In genomic region chr4:174119051-174119450, GRCh38 we compare ENCODE assay signal across 1 cellular context.
A peak's percentile ranks its signal among the peaks of the same experiment; 100 is the strongest.
TF ChIP-seq lines count a peak whose summit lies in the region.

No MANE protein-coding gene starts in this region.

TF ChIP-seq in SK-N-SH, 30 proteins besides CTCF, POLR2A, EP300 and RAD21 (continued from another document):
- TF ChIP-seq ZBTB33 (IDR thresholded peaks at IDR 0.05; ENCODE audit: borderline replicate concordance, low read depth) (no peak), EZH2phosphoT487 (IDR thresholded peaks at IDR 0.05; ENCODE audit: borderline replicate concordance, low read depth) (no peak), FOXJ3 (CRISPR knock-in tag; IDR thresholded peaks at IDR 0.05) (no peak), RXRA (IDR thresholded peaks at IDR 0.05; ENCODE audit: borderline replicate concordance, low read depth) (no peak), USF1 (IDR thresholded peaks at IDR 0.05; ENCODE audit: borderline replicate concordance, low read depth) (no peak), NFIC (IDR thresholded peaks at IDR 0.05; ENCODE audit: borderline replicate concordance) (no peak), REST (IDR thresholded peaks at IDR 0.05; ENCODE audit: low read depth, low read length) (no peak), MAX (IDR thresholded peaks at IDR 0.05; ENCODE audit: low read depth) (peak; percentile 75)
TF ChIP-seq in SK-N-SH: peak in this region for 9.
